ENCODE assay signal across 26 cellular contexts in the genomic region with DNA sequence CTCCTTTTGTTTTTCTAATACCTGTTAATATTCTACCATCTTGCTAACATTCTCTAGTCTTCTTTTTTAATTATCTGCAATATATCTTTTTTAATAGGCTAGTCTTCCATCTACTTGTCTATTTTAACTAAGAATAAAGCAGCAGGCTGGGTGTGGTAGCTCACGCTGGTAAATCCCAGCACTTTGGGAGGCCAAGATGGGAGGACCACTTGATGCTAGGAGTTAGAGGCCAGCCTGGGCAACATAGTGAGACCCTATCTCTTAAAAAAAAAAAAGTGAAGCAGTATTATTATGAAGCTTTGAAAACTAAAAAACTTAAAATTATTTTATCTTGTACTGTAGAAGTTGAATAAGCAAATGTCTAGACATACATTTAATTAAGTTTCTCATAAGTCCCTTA.
"Had no signal": no experiment of that assay in that cellular context is flagged by ENCODE, and none has a peak within 500 bp of the region (broad histone marks: within the 10 kb centered on the region; RNA-seq: fewer than 3 reads in every experiment).

No MANE protein-coding gene starts in this region.

- H3K9me3 ChIP-seq: stomach, testis, thyroid gland, transverse colon, upper lobe of left lung, upper lobe of right lung, uterus, vagina had no signal

- DNase-seq: stimulated activated CD4-positive, alpha-beta T cell treated with anti-CD3 and anti-CD28 coated beads, Interleukin-2, amount 100 ng/mL, for 48 hours; stimulated activated CD4-positive, alpha-beta T cell treated with anti-CD3 and anti-CD28 coated beads, Interleukin-4, amount 100 ng/mL, for 1 hour; stimulated activated CD4-positive, alpha-beta T cell treated with anti-CD3 and anti-CD28 coated beads, Interleukin-4, amount 100 ng/mL, for 24 hours; stimulated activated CD4-positive, alpha-beta T cell treated with anti-CD3 and anti-CD28 coated beads, Interleukin-4, amount 100 ng/mL, for 4 hours; stimulated activated CD8-positive, alpha-beta memory T cell treated with anti-CD3 and anti-CD28 coated beads, Interleukin-4, amount 100 ng/mL, for 48 hours; stimulated activated naive B cell treated with anti-CD40 and anti-IgM and Interleukin-4, amounts not matched to agents 10 μg/mL and 1 μg/mL and 100 μg/mL, for 72 hours; stimulated activated naive CD4-positive, alpha-beta T cell; stimulated activated naive CD4-positive, alpha-beta T cell treated with Interleukin-2 at 50 U/mL for 16 hours; stimulated activated naive CD8-positive, alpha-beta T cell treated with anti-CD3 and anti-CD28 coated beads, Interleukin-15, amount 100 ng/mL, for 72 hours; stimulated activated naive CD8-positive, alpha-beta T cell treated with anti-CD3 and anti-CD28 coated beads, Interleukin-15, Interleukin-2, amounts not matched to agents 100 U/mL and 50 U/mL, for 24 hours; stomach; substantia nigra; testis; thyroid gland; transverse colon; trophoblast cell; upper lobe of left lung; upper lobe of right lung; uterus had no signal

- H3K4me3 ChIP-seq: stomach, suprapubic skin, testis, thoracic aorta, thyroid gland, tibial nerve, transverse colon, upper lobe of left lung, upper lobe of right lung, uterus, vagina had no signal

- H3K27me3 ChIP-seq: stomach, suprapubic skin, testis, thyroid gland, tibial nerve, transverse colon, upper lobe of left lung, upper lobe of right lung, uterus, vagina had no signal

- ATAC-seq: stimulated activated effector memory CD8-positive, alpha-beta T cell treated with anti-CD3 and anti-CD28 coated beads, Interleukin-12 subunit alpha, Interleukin-12 subunit beta, amount 100 ng/mL, for 72 hours; stimulated activated memory B cell treated with anti-CD40 and anti-IgM and Interleukin-4, amounts not matched to agents 10 μg/mL and 1 μg/mL and 100 μg/mL, for 72 hours; stimulated activated naive B cell treated with anti-CD40 and anti-IgM and Interleukin-4, amounts not matched to agents 10 μg/mL and 1 μg/mL and 100 μg/mL, for 72 hours; stimulated activated naive CD8-positive, alpha-beta T cell treated with anti-CD3 and anti-CD28 coated beads, Interleukin-15, amount 100 ng/mL, for 72 hours; stimulated activated naive CD8-positive, alpha-beta T cell treated with anti-CD3 and anti-CD28 coated beads, Interleukin-15, Interleukin-2, amounts not matched to agents 100 U/mL and 50 U/mL, for 24 hours; upper lobe of right lung had no signal

- H3K27ac ChIP-seq: stomach, suprapubic skin, testis, thoracic aorta, thyroid gland, tibial nerve, transverse colon, upper lobe of left lung, upper lobe of right lung, uterus, vagina had no signal

- H3K36me3 ChIP-seq: uterus had no signal

- FAIRE-seq: urothelium cell line had no signal

- H3K4me1 ChIP-seq: suprapubic skin, testis, thyroid gland, tibial nerve, upper lobe of right lung, uterus, vagina had no signal
